ENCODE assay signal across 13 cellular contexts in the genomic region with DNA sequence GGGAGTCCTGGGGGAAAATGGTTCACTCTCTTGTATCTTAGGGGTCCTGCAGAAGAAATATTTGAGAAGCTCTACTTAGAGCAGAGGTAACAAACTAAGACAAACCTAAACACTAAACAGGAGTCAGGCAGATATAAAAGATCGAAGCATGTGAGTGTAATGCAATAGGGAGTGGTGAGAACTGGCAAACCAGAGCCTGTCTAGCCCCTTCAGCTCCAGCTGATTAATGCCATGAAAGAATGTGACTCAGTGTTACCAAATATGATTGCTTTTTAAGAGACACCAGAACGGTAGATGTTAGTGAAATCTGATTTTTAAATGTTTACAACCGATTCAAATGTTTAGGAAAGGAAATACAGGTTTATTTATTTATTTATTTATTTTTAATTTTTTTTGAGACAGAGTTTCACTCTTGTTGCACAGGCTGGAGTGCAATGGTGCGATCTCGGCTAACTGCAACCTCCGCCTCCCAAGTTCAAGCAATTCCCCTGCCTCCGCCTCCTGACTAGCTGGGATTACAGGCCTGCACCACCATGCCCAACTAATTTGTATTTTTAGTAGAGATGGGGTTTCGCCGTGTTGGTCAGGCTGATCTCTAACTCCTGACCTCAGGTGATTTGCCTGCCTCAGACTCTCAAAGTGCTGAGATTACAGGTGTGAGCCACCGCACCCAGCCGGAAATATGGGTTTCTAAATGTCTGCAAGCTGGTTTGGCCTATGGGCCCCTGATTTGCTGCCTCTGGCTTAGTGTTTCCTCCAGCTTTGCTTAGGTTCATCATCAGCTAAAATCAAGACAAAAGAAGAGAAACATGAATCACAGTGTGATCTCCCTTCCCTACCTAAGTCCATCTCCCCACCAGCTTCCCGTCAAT. TPM values are rescaled to one million over a fixed set of nuclear protein-coding genes. Genes with fewer than 3 reads are reported as not detected.
DNase-seq lines count a peak whose midpoint lies in the region; ATAC-seq and TF ChIP-seq lines count a peak whose summit lies in the region.
"Had no signal": no experiment of that assay in that cellular context is flagged by ENCODE, and none has a peak within 500 bp of the region (broad histone marks: within the 10 kb centered on the region; RNA-seq: fewer than 3 reads in every experiment).

No MANE protein-coding gene starts in this region.

- no peaks in the 10 kb centered on the region for H3K9me3 Mint-ChIP-seq in IgD-negative memory B cell
- H3K9me3 Mint-ChIP-seq in activated CD8-positive, alpha-beta T cell treated with anti-CD3 and anti-CD28 coated beads for 36 hours, result peaks cover 4% of the 10 kb centered on the region

- H3K4me3 ChIP-seq in gastroesophageal sphincter, result no peak overlapping the region
- H3K4me3 ChIP-seq in spleen, result peak overlapping the region in 1 of 8 donors; percentile 44
- no peak overlapping the region for H3K4me3 ChIP-seq in lower leg skin (ENCODE audit: low read depth, poor library complexity, severe bottlenecking)
- H3K4me3 ChIP-seq: mucosa of descending colon had no signal

- H3K27me3 Mint-ChIP-seq in IgD-negative memory B cell, result no peaks in the 10 kb centered on the region
- no peaks in the 10 kb centered on the region for H3K27me3 Mint-ChIP-seq in activated CD8-positive, alpha-beta T cell treated with anti-CD3 and anti-CD28 coated beads for 36 hours

- no peaks in the 10 kb centered on the region for H3K36me3 Mint-ChIP-seq in IgD-negative memory B cell
- no peaks in the 10 kb centered on the region for H3K36me3 Mint-ChIP-seq in activated CD8-positive, alpha-beta T cell treated with anti-CD3 and anti-CD28 coated beads for 36 hours (ENCODE audit: low read depth)
- H3K36me3 Mint-ChIP-seq: activated naive CD4-positive, alpha-beta T cell treated with anti-CD3 and anti-CD28 coated beads, Interleukin-2, amount 50 U/mL, for 72 hours had no signal

- WGBS in gastroesophageal sphincter (ENCODE audit: low coverage in 1 of 2), 2 donors, result 81 to 84% methylated on average over 7 to 12 of the region's 12 CpGs
- WGBS in spleen, 5 donors, result 84 to 93% (median 92%) methylated on average over 12 of the region's 12 CpGs
- WGBS in lower leg skin, 2 donors, result 76 to 85% methylated on average over 12 of the region's 12 CpGs

- TF ChIP-seq EP300 in gastroesophageal sphincter (IDR thresholded peaks at IDR 0.05), result no peak

- TF ChIP-seq POLR2A in gastroesophageal sphincter (IDR thresholded peaks at IDR 0.05), result no peak
- no peak for TF ChIP-seq POLR2A in spleen (IDR thresholded peaks at IDR 0.05)
- no peak for TF ChIP-seq POLR2A in lower leg skin (IDR thresholded peaks at IDR 0.05)

- H3K27ac Mint-ChIP-seq in IgD-negative memory B cell, result peak overlapping the region; percentile 89 to 95 (median 91)
- H3K27ac Mint-ChIP-seq in activated CD8-positive, alpha-beta T cell treated with anti-CD3 and anti-CD28 coated beads for 36 hours, result peak overlapping the region; percentile 77

- intact Hi-C loops in activated CD8-positive, alpha-beta T cell treated with anti-CD3 and anti-CD28 coated beads for 36 hours (cut with micrococcal nuclease), result no loop called here
- intact Hi-C loops in spleen (cut with DNase I; ENCODE audit: low total_unique reads) (no loop called here), lower leg skin (cut with DNase I; ENCODE audit: low total_unique reads) (no loop called here)

- no peak for ATAC-seq in activated CD8-positive, alpha-beta T cell treated with anti-CD3 and anti-CD28 coated beads for 36 hours
- no peak for ATAC-seq in gastroesophageal sphincter

- H3K27ac ChIP-seq in gastroesophageal sphincter, result peak overlapping the region; percentile 93 to 99 (median 95)
- H3K27ac ChIP-seq in spleen, result peak overlapping the region; percentile 58 to 100 (median 99)

- peak overlapping the region; percentile 64 to 89 (median 82) for H3K4me3 Mint-ChIP-seq in IgD-negative memory B cell
- H3K4me3 Mint-ChIP-seq in activated CD8-positive, alpha-beta T cell treated with anti-CD3 and anti-CD28 coated beads for 36 hours, result no peak overlapping the region

- H3K27me3 ChIP-seq in gastroesophageal sphincter (no peaks in the 10 kb centered on the region), spleen (replicated peaks in 1 of 7) (no peaks in the 10 kb centered on the region)

- no peak for TF ChIP-seq CTCF in activated CD8-positive, alpha-beta T cell treated with anti-CD3 and anti-CD28 coated beads for 36 hours (IDR thresholded peaks at IDR 0.05)
- no peak for TF ChIP-seq CTCF in gastroesophageal sphincter (IDR thresholded peaks at IDR 0.05)
- no peak for TF ChIP-seq CTCF in spleen (IDR thresholded peaks at IDR 0.05 in 8 of 11, conservative IDR thresholded peaks at IDR 0.05 in 3 of 11)
- no peak for TF ChIP-seq CTCF in lower leg skin (IDR thresholded peaks at IDR 0.05)

- H3K4me1 Mint-ChIP-seq in IgD-negative memory B cell, result peaks cover 35 to 59% (median 46%) of the 10 kb centered on the region in 3 donors
- H3K4me1 Mint-ChIP-seq in activated CD8-positive, alpha-beta T cell treated with anti-CD3 and anti-CD28 coated beads for 36 hours (ENCODE audit: low read depth), result peaks cover 64% of the 10 kb centered on the region

- CTCF ChIA-PET in activated CD8-positive, alpha-beta T cell treated with anti-CD3 and anti-CD28 coated beads for 36 hours (lab: Charles Lee), result interaction anchor here (0.5 to 1.2 kb wide), 3 partner anchors 9 to 141 kb away, joined by 3 read pairs; no protein-coding TSS in a partner anchor

- POLR2A ChIA-PET in activated CD8-positive, alpha-beta T cell treated with anti-CD3 and anti-CD28 coated beads for 36 hours (lab: Charles Lee), result interaction anchor here (0.6 to 14.1 kb wide), 5 partner anchors 9 to 138 kb away, joined by 3 to 446 read pairs (median 3); a partner anchor contains a TSS

- peak; percentile 61 for DNase-seq in activated CD8-positive, alpha-beta T cell treated with anti-CD3 and anti-CD28 coated beads for 36 hours
- DNase-seq in spleen (no peak), lower leg skin (ENCODE audit: low spot score in 2 of 2) (no peak), DMS79 treated with DMSO at 0.1 percent for 48 hours (lab: John Stamatoyannopoulos, UW) (no peak), NCI-H345 treated with DMSO at 0.1 percent for 48 hours (lab: John Stamatoyannopoulos, UW; ENCODE audit: unreplicated experiment) (no peak), NCI-H1694 (lab: John Stamatoyannopoulos, UW) (no peak)
- DNase-seq: NCI-H1417 treated with DMSO at 0.1 percent for 48 hours, SK-N-SH had no signal

- H3K36me3 ChIP-seq in gastroesophageal sphincter, result no peaks in the 10 kb centered on the region
- H3K36me3 ChIP-seq in spleen, result no peaks in the 10 kb centered on the region

- H3K9me3 ChIP-seq in gastroesophageal sphincter, result no peaks in the 10 kb centered on the region
- no peaks in the 10 kb centered on the region for H3K9me3 ChIP-seq in spleen
- H3K9me3 ChIP-seq: mucosa of descending colon, SK-N-SH had no signal

- H3K4me1 ChIP-seq in gastroesophageal sphincter (peaks cover 34 to 75% (median 59%) of the 10 kb centered on the region in 3 donors), spleen (peaks cover 61 to 100% (median 97%) of the 10 kb centered on the region in 6 donors)

RNA-seq across cellular contexts. Expression of a gene that starts 12.2 kb away (rescaled TPM):
- polyA plus RNA-seq in IgD-negative memory B cell, result 3,579 TPM
- total RNA-seq in activated CD8-positive, alpha-beta T cell treated with anti-CD3 and anti-CD28 coated beads for 36 hours, result 100 to 1,000 TPM; 130 to 134 TPM
- 1,000 to 10,000 TPM; 2,024 to 3,704 (median 2,348) TPM for total RNA-seq in gastroesophageal sphincter
- 1,000 to 10,000 TPM in 5 of 7 donors, 100 to 1,000 TPM in 2; 622 to 2,368 (median 1,747) TPM for total RNA-seq in spleen
- 100 to 1,000 TPM; 446 to 779 (median 670) TPM for polyA plus RNA-seq in spleen
- 1,000 to 10,000 TPM; 2,445 to 6,877 (median 3,895) TPM for total RNA-seq in lower leg skin

RNA-seq across cellular contexts. Expression of a gene that starts 19.7 kb away (rescaled TPM):
- polyA plus RNA-seq in IgD-negative memory B cell (64.0 TPM), spleen (10 to 100 TPM; 55.6 to 69.2 (median 63.0) TPM)
- 10 to 100 TPM; 22.3 to 23.3 TPM for total RNA-seq in activated CD8-positive, alpha-beta T cell treated with anti-CD3 and anti-CD28 coated beads for 36 hours
- total RNA-seq in gastroesophageal sphincter (10 to 100 TPM; 32.9 to 44.0 (median 37.6) TPM), spleen (10 to 100 TPM; 22.1 to 34.0 (median 31.1) TPM), lower leg skin (10 to 100 TPM; 10.6 to 15.3 (median 14.2) TPM)

RNA-seq across cellular contexts. Expression of a gene that starts 19.8 kb away (rescaled TPM):
- polyA plus RNA-seq in IgD-negative memory B cell (0.64 TPM), spleen (under 1 TPM; 0.57 to 0.99 (median 0.62) TPM)
- total RNA-seq in activated CD8-positive, alpha-beta T cell treated with anti-CD3 and anti-CD28 coated beads for 36 hours, result 1 to 10 TPM; 6.6 to 7.7 TPM
- total RNA-seq in gastroesophageal sphincter (1 to 10 TPM in 1 of 4 donors, under 1 TPM in 2, not detected in 1; 0.62 to 1.9 (median 0.67) TPM), spleen (1 to 10 TPM in 5 of 7 donors, under 1 TPM in 2; 0.79 to 3.1 (median 1.2) TPM), lower leg skin (1 to 10 TPM in 1 of 4 donors, under 1 TPM in 3; 0.12 to 1.3 (median 0.39) TPM)

RNA-seq across cellular contexts. Expression of a gene that starts 26.4 kb away (rescaled TPM):
- polyA plus RNA-seq in IgD-negative memory B cell (12.8 TPM), spleen (10 to 100 TPM; 11.0 to 17.8 (median 14.4) TPM)
- 10 to 100 TPM; 41.5 to 43.6 TPM for total RNA-seq in activated CD8-positive, alpha-beta T cell treated with anti-CD3 and anti-CD28 coated beads for 36 hours
- total RNA-seq in gastroesophageal sphincter (10 to 100 TPM; 37.8 to 53.5 (median 45.3) TPM), spleen (10 to 100 TPM; 35.1 to 52.9 (median 39.5) TPM), lower leg skin (10 to 100 TPM in 1 of 4 donors, 1 to 10 TPM in 3; 4.6 to 14.2 (median 7.7) TPM)

RNA-seq across cellular contexts. Expression of a gene that starts 37.3 kb away (rescaled TPM):
- polyA plus RNA-seq in IgD-negative memory B cell (not detected), spleen (not detected)
- not detected for total RNA-seq in activated CD8-positive, alpha-beta T cell treated with anti-CD3 and anti-CD28 coated beads for 36 hours
- total RNA-seq in gastroesophageal sphincter (under 1 TPM in 1 of 4 donors, not detected in 3; 0.77 TPM), spleen (not detected), lower leg skin (not detected)
- total RNA-seq: activated naive CD4-positive, alpha-beta T cell treated with anti-CD3 and anti-CD28 coated beads, Interleukin-2, amount 50 U/mL, for 72 hours; fibroblast of villous mesenchyme; mucosa of descending colon had no signal

Comparison
In these comparisons a context has a peak if more than half of its experiments do, and no peak if none do; other contexts are left out.
1. RNA of a gene that starts 12.2 kb away (total RNA-seq): 2,445 to 6,877 TPM in lower leg skin, 2,024 to 3,704 TPM in gastroesophageal sphincter and 622 to 2,368 TPM in spleen; 130 to 134 TPM in activated CD8-positive, alpha-beta T cell treated with anti-CD3 and anti-CD28 coated beads for 36 hours; every median in the first group is over 4 times any median in the second.